ENCODE assay signal across 18 cellular contexts in genomic region chr2:7992612-7993596, GRCh38.
A peak's percentile ranks its signal among the peaks of the same experiment; 100 is the strongest.
DNase-seq lines count a peak whose midpoint lies in the region; ATAC-seq and TF ChIP-seq lines count a peak whose summit lies in the region.
"Had no signal": no experiment of that assay in that cellular context is flagged by ENCODE, and none has a peak within 500 bp of the region (broad histone marks: within the 10 kb centered on the region; RNA-seq: fewer than 3 reads in every experiment).

No MANE protein-coding gene starts in this region.

- no peak overlapping the region for H3K27ac ChIP-seq in endodermal cell (ENCODE audit: low read depth, low read length)
- H3K27ac ChIP-seq: cardiac muscle cell, hepatocyte, thoracic aorta had no signal

- no peak for ATAC-seq in HG03520 (IDR thresholded peaks at IDR 0.05; ENCODE audit: unreplicated experiment)
- ATAC-seq: HCT116 had no signal

- H3K27ac Mint-ChIP-seq in endodermal cell: no peak overlapping the region
- H3K27ac Mint-ChIP-seq: activated B cell treated with CpG ODN at 0.5 μM for 24 hours; activated naive CD8-positive, alpha-beta T cell treated with anti-CD3 and anti-CD28 coated beads, Interleukin-2, amount 10 ng/mL, durations not matched to agents 7 days and 5 days; nephron had no signal

- H3K4me1 Mint-ChIP-seq in endodermal cell: peaks cover 12% of the 10 kb centered on the region
- H3K4me1 Mint-ChIP-seq: activated B cell treated with CpG ODN at 0.5 μM for 24 hours had no signal

- no peak overlapping the region for H3K4me3 Mint-ChIP-seq in endodermal cell
- H3K4me3 Mint-ChIP-seq: activated B cell treated with CpG ODN at 0.5 μM for 24 hours; activated naive CD8-positive, alpha-beta T cell treated with anti-CD3 and anti-CD28 coated beads, Interleukin-2, amount 10 ng/mL, durations not matched to agents 7 days and 5 days; nephron had no signal

- no peaks in the 10 kb centered on the region for H3K4me1 ChIP-seq in endodermal cell (ENCODE audit: control insufficient read depth, insufficient read depth, low read length)

- TF ChIP-seq CTCF in fibroblast of mammary gland (conservative IDR thresholded peaks at IDR 0.05; ENCODE audit: control insufficient read depth, insufficient read depth, low read depth, low read length): no peak
- no peak for TF ChIP-seq CTCF in endodermal cell (conservative IDR thresholded peaks at IDR 0.05)

- no peaks in the 10 kb centered on the region for H3K27me3 ChIP-seq in endodermal cell (ENCODE audit: control insufficient read depth, insufficient read depth, low read length, poor library complexity, severe bottlenecking)
- H3K27me3 ChIP-seq: cardiac muscle cell, hepatocyte had no signal

- no peaks in the 10 kb centered on the region for H3K36me3 ChIP-seq in endodermal cell (ENCODE audit: control insufficient read depth, insufficient read depth, low read length)
- H3K36me3 ChIP-seq: cardiac muscle cell, thoracic aorta had no signal

- no peaks in the 10 kb centered on the region for H3K27me3 Mint-ChIP-seq in endodermal cell (ENCODE audit: insufficient read depth)

- no peaks in the 10 kb centered on the region for H3K9me3 ChIP-seq in endodermal cell (ENCODE audit: control insufficient read depth, low read length)
- H3K9me3 ChIP-seq: thoracic aorta had no signal

- H3K4me3 ChIP-seq in fibroblast of mammary gland (ENCODE audit: control insufficient read depth, low read depth, low read length): no peak overlapping the region
- H3K4me3 ChIP-seq in endodermal cell (ENCODE audit: low read length): no peak overlapping the region
- H3K4me3 ChIP-seq: cardiac muscle cell, hepatocyte, thoracic aorta had no signal

- H3K9ac ChIP-seq in endodermal cell (ENCODE audit: extremely low read depth, low read length, poor library complexity, severe bottlenecking): no peak overlapping the region

- H3K36me3 Mint-ChIP-seq in endodermal cell (ENCODE audit: low read depth): no peaks in the 10 kb centered on the region

- H3K9me3 Mint-ChIP-seq in endodermal cell: no peaks in the 10 kb centered on the region
- H3K9me3 Mint-ChIP-seq: activated B cell treated with CpG ODN at 0.5 μM for 24 hours; activated naive CD8-positive, alpha-beta T cell treated with anti-CD3 and anti-CD28 coated beads, Interleukin-2, amount 10 ng/mL, durations not matched to agents 7 days and 5 days; nephron had no signal

- WGBS in endodermal cell (ENCODE audit: insufficient coverage in 1 of 2, insufficient read length in 1 of 2), 2 experiments: 92 to 93% methylated on average over 5 of the region's 5 CpGs

- DNase-seq in COLO668 (lab: John Stamatoyannopoulos, UW; ENCODE audit: unreplicated experiment): peak; percentile 8
- peak; percentile 57 for DNase-seq in DMS79 treated with DMSO at 0.1 percent for 48 hours (lab: John Stamatoyannopoulos, UW)
- DNase-seq in NCI-H524 (lab: John Stamatoyannopoulos, UW): peak; percentile 63 to 89
- DNase-seq in fibroblast of mammary gland (ENCODE audit: low read depth): peak; percentile 31
- DNase-seq in SKM-1 (lab: John Stamatoyannopoulos, UW; ENCODE audit: unreplicated experiment): no peak
- no peak for DNase-seq in endodermal cell
- DNase-seq: activated B cell treated with CpG ODN at 0.5 μM for 24 hours; activated naive CD8-positive, alpha-beta T cell treated with anti-CD3 and anti-CD28 coated beads, Interleukin-2, amount 10 ng/mL, durations not matched to agents 7 days and 5 days; DND-41; mesendoderm; posterior cingulate gyrus; T-helper 2 cell had no signal

Comparison
In these comparisons a context has a peak if more than half of its experiments do, and no peak if none do; other contexts are left out.
1. DNase-seq: peak in COLO668 (single experiment), DMS79 treated with DMSO at 0.1 percent for 48 hours (single experiment), NCI-H524 (2 of 2) and fibroblast of mammary gland (single experiment); none in SKM-1 (single experiment) and endodermal cell (single experiment).